In genomic region chr17:44279586-44280344, GRCh38 we compare ENCODE assay signal across 1 cellular context.
TF ChIP-seq lines count a peak whose summit lies in the region.

No MANE protein-coding gene starts in this region.

TF ChIP-seq in GM12878, 131 proteins besides CTCF, POLR2A, EP300 and RAD21 (continued from another document):
- TF ChIP-seq POU2F2 (IDR thresholded peaks at IDR 0.05; ENCODE audit: borderline replicate concordance, low read depth, low read length) (peak; percentile 23; the same call in 1 of the 3 replicates), NRF1 (conservative IDR thresholded peaks at IDR 0.05; ENCODE audit: low read depth, low read length) (no peak), SMAD5 (IDR thresholded peaks at IDR 0.05; ENCODE audit: low read depth) (no peak)
TF ChIP-seq in GM12878: peak in this region for 33.
